In the genomic region with DNA sequence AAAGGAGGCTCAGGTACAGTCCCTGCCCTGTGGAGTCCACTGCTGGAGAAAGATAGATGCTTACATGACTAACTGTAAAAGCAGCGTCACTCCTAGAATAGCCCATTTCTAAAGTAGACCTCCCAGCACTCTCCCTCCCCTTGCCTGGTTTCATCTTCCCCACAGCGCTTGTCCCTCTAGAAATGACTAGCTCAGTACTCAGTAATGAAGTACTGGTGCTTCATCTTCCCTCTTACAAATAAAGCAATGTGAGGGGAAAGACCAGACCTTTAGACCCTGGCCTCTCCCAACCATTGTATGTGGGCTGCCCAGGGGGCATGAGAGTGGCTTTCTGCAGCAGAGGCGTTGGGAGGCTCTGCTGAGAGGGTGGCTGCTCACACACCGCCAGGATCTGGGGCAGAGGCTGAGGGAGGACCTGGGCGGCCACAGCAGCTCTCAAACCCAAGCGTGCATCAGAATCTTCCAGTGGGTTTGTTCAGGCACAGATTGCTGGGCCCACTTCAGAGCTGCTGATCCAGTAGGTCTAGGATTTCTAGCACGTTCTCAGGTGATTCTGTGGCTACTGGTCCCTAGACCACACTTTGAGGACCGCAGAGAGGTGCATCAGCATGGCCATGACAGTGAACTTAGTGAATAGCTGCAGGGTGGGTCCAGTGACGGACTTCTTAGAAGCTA, we compare ENCODE assay signal across 7 cellular contexts.
DNase-seq lines count a peak whose midpoint lies in the region; ATAC-seq and TF ChIP-seq lines count a peak whose summit lies in the region.

No MANE protein-coding gene starts in this region.

- H3K4me1 ChIP-seq in stomach smooth muscle (ENCODE audit: control insufficient read depth, insufficient read depth, low read length), result peaks cover 40% of the 10 kb centered on the region

- ATAC-seq in GM19043 (IDR thresholded peaks at IDR 0.05; ENCODE audit: low read depth, unreplicated experiment), result peak; percentile 70
- ATAC-seq in HG02840 (IDR thresholded peaks at IDR 0.05; ENCODE audit: low FRiP score, unreplicated experiment), result peak; percentile 65
- ATAC-seq in sciatic nerve, result no peak

- H3K27ac ChIP-seq in VCaP (peak overlapping the region; percentile 74), stomach smooth muscle (ENCODE audit: low read length) (peak overlapping the region; percentile 76)

- H3K9me3 ChIP-seq in stomach smooth muscle (ENCODE audit: control insufficient read depth in 2 of 2, low read length in 2 of 2), result no peaks in the 10 kb centered on the region

- no peak overlapping the region for H3K9ac ChIP-seq in stomach smooth muscle (ENCODE audit: low read length in 2 of 2)

- no peaks in the 10 kb centered on the region for H3K36me3 ChIP-seq in stomach smooth muscle (ENCODE audit: control insufficient read depth in 2 of 2, insufficient read depth in 2 of 2, low read length in 2 of 2)

- DNase-seq in sciatic nerve (ENCODE audit: low spot score), result no peak
- no peak for DNase-seq in NCI-H146 treated with DMSO at 0.1 percent for 48 hours (lab: John Stamatoyannopoulos, UW; ENCODE audit: unreplicated experiment)
- DNase-seq in HPDE6-E6E7 (ENCODE audit: extremely low spot score), result no peak

- intact Hi-C loops in sciatic nerve (cut with DNase I), result no loop called here

- no peaks in the 10 kb centered on the region for H3K27me3 ChIP-seq in stomach smooth muscle (ENCODE audit: control insufficient read depth in 1 of 2, insufficient read depth in 2 of 2, low read length in 2 of 2)

- no peak for TF ChIP-seq CTCF in VCaP (conservative IDR thresholded peaks at IDR 0.05)

- H3K4me3 ChIP-seq in stomach smooth muscle (ENCODE audit: low read length in 2 of 2), result no peak overlapping the region
